Comparison of ENCODE assay signal across 1 cellular context in genomic region chr1:208515123-208515522, GRCh38.
TF ChIP-seq lines count a peak whose summit lies in the region.

No MANE protein-coding gene starts in this region.

TF ChIP-seq in H1, 55 proteins besides CTCF, POLR2A, EP300 and RAD21:
- TF ChIP-seq ZNF274 (IDR thresholded peaks at IDR 0.05; ENCODE audit: borderline replicate concordance, extremely low read depth, low read length) = no peak
- TF ChIP-seq SRF (IDR thresholded peaks at IDR 0.05; ENCODE audit: low read depth, low read length) = peak; percentile 54
